ENCODE assay signal across 19 cellular contexts in the genomic region with DNA sequence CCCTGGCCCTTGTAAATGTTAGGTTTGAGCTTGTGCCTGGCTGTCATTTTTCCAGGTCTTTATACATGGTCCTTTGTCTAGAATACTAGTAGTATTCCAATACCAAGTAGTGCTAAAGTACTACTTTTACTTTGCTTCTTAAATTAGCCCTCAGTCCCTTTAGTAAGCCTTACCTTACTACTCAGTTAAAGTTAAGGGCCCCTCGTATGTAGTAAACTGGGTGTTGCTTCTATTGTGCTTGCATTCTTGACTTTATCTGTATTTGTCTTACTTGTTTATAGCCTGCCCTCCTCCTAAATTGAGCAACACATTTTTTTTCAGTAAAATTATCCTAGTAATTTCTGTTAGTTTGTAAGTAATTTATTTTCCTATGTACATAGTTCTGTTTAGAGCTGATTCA. TPM values are rescaled to one million over a fixed set of nuclear protein-coding genes. Genes with fewer than 3 reads are reported as not detected.
DNase-seq lines count a peak whose midpoint lies in the region; ATAC-seq, FAIRE-seq and TF ChIP-seq lines count a peak whose summit lies in the region.
"Had no signal": no experiment of that assay in that cellular context is flagged by ENCODE, and none has a peak within 500 bp of the region (broad histone marks: within the 10 kb centered on the region; RNA-seq: fewer than 3 reads in every experiment).

No MANE protein-coding gene starts in this region.

- no peak overlapping the region for H2AK5ac ChIP-seq in IMR-90 (ENCODE audit: low read depth, low read length)

- no TSS peak for BruUV-seq in IMR-90 (replicated peaks; lab: Mats Ljungman, UMichigan)

- H3K4me1 ChIP-seq in IMR-90 (ENCODE audit: control insufficient read depth, insufficient read depth, low read length) (peaks cover 2% of the 10 kb centered on the region; the same call in 1 of the 2 replicates), upper lobe of right lung (peaks cover 10% of the 10 kb centered on the region)
- H3K4me1 ChIP-seq: BLaER1 had no signal

- no peak overlapping the region for H4K8ac ChIP-seq in IMR-90 (ENCODE audit: low read depth in 2 of 2, low read length in 2 of 2)

- H3K18ac ChIP-seq in IMR-90 (ENCODE audit: low read depth, low read length), result no peak overlapping the region

- H4K91ac ChIP-seq in IMR-90 (ENCODE audit: insufficient read depth, low read depth, low read length), result no peak overlapping the region

- H3K9ac ChIP-seq in IMR-90 (ENCODE audit: low read depth, low read length), result no peak overlapping the region
- H3K9ac ChIP-seq: BLaER1 had no signal

- H3K4me2 ChIP-seq in IMR-90 (ENCODE audit: low read depth, low read length), result no peak overlapping the region
- H3K4me2 ChIP-seq: A549, BLaER1 had no signal

- TF ChIP-seq RAD21 in IMR-90 (IDR thresholded peaks at IDR 0.05; ENCODE audit: low read length), result no peak

- H3K36me3 ChIP-seq in IMR-90 (ENCODE audit: control insufficient read depth, insufficient read depth, low read length) (no peaks in the 10 kb centered on the region), upper lobe of right lung (peaks cover 9% of the 10 kb centered on the region)

- H3K23ac ChIP-seq in IMR-90 (ENCODE audit: low read depth, low read length), result no peak overlapping the region

- no peak overlapping the region for H3K4ac ChIP-seq in IMR-90 (ENCODE audit: low read depth, low read length)

- ATAC-seq in activated T-cell treated with anti-CD3 and anti-CD28 coated beads, Interleukin-2, amount 50 U/mL, for 72 hours (replicated peaks in 1 of 2), result no peak
- peak; percentile 21; the same call in 1 of the 2 replicates for ATAC-seq in IMR-90 (ENCODE audit: low read depth)
- no peak for ATAC-seq in upper lobe of right lung
- ATAC-seq: A549, HCT116 had no signal

- peaks cover 4% of the 10 kb centered on the region; the same call in 1 of the 2 replicates for H3K9me1 ChIP-seq in IMR-90 (ENCODE audit: insufficient read depth, low read length)

- no CpG with 5 or more reads among the region's 1 CpG for WGBS in IMR-90 (ENCODE audit: extremely low coverage in 2 of 2, insufficient read length in 1 of 2), 2 experiments

- no peak overlapping the region for H2AFZ ChIP-seq in IMR-90 (replicated peaks; ENCODE audit: low read length, poor library complexity)

- peak; percentile 27 for FAIRE-seq in islet of Langerhans (lab: Jason Lieb, UNC)
- FAIRE-seq: A549 had no signal

- H4K20me1 ChIP-seq in IMR-90 (ENCODE audit: insufficient read depth, low read length), result no peaks in the 10 kb centered on the region

- in situ Hi-C loops in IMR-90 (cut with MboI; ENCODE audit: low sequenced_read_pairs), result no loop called here

- intact Hi-C loops in IMR-90 (cut with micrococcal nuclease) (no loop called here), upper lobe of right lung (cut with DNase I) (no loop called here), posterior cingulate gyrus (cut with DNase I) (no loop called here)

- no peak overlapping the region for H3K4me3 Mint-ChIP-seq in activated T-cell treated with anti-CD3 and anti-CD28 coated beads, Interleukin-2, amount 50 U/mL, for 72 hours
- no peak overlapping the region for H3K4me3 Mint-ChIP-seq in activated T-cell treated with anti-CD3 and anti-CD28 coated beads, Interleukin-2, amount 50 U/mL, for 24 hours
- no peak overlapping the region for H3K4me3 Mint-ChIP-seq in progenitor cell of endocrine pancreas (ENCODE audit: low read depth)
- H3K4me3 Mint-ChIP-seq: CD14-positive monocyte; CD4-positive, alpha-beta memory T cell; HFFc6 had no signal

- H2BK120ac ChIP-seq in IMR-90 (ENCODE audit: low read depth, low read length), result no peak overlapping the region

- H3K27ac ChIP-seq in IMR-90 (ENCODE audit: insufficient read depth, low read length) (no peak overlapping the region), upper lobe of right lung (no peak overlapping the region)
- H3K27ac ChIP-seq: 22Rv1, A549, BLaER1 had no signal

- H3K9me3 Mint-ChIP-seq in activated T-cell treated with anti-CD3 and anti-CD28 coated beads, Interleukin-2, amount 50 U/mL, for 72 hours, result no peaks in the 10 kb centered on the region
- H3K9me3 Mint-ChIP-seq in activated T-cell treated with anti-CD3 and anti-CD28 coated beads, Interleukin-2, amount 50 U/mL, for 24 hours, result no peaks in the 10 kb centered on the region
- H3K9me3 Mint-ChIP-seq in progenitor cell of endocrine pancreas (ENCODE audit: low read depth), result no peaks in the 10 kb centered on the region
- H3K9me3 Mint-ChIP-seq: CD14-positive monocyte; CD4-positive, alpha-beta memory T cell; HFFc6 had no signal

- H3K9me3 ChIP-seq in IMR-90 (ENCODE audit: control insufficient read depth, insufficient read depth, low read length), result no peaks in the 10 kb centered on the region
- no peaks in the 10 kb centered on the region for H3K9me3 ChIP-seq in upper lobe of right lung
- H3K9me3 ChIP-seq: A549, BLaER1 had no signal

- dilution Hi-C loops in IMR-90 (cut with HindIII; ENCODE audit: low sequenced_read_pairs, unreplicated experiment), result no loop called here

- DNase-seq in activated T-cell treated with anti-CD3 and anti-CD28 coated beads, Interleukin-2, amount 50 U/mL, for 72 hours, result no peak
- DNase-seq in activated T-cell treated with anti-CD3 and anti-CD28 coated beads, Interleukin-2, amount 50 U/mL, for 24 hours, result no peak
- DNase-seq in IMR-90, result no peak
- no peak for DNase-seq in progenitor cell of endocrine pancreas (ENCODE audit: low spot score, unreplicated experiment)
- no peak for DNase-seq in upper lobe of right lung
- no peak for DNase-seq in posterior cingulate gyrus
- DNase-seq: CD4-positive, alpha-beta memory T cell; DMS153; DMS79 treated with DMSO at 0.1 percent for 48 hours; GF-D8; GOT3; H7; HFFc6 had no signal

- H3K36me3 Mint-ChIP-seq in activated T-cell treated with anti-CD3 and anti-CD28 coated beads, Interleukin-2, amount 50 U/mL, for 72 hours (ENCODE audit: insufficient read depth in 2 of 2), result peaks cover 2 to 3% of the 10 kb centered on the region in 2 donors
- H3K36me3 Mint-ChIP-seq in activated T-cell treated with anti-CD3 and anti-CD28 coated beads, Interleukin-2, amount 50 U/mL, for 24 hours (ENCODE audit: low read depth), result peaks cover 51% of the 10 kb centered on the region
- H3K36me3 Mint-ChIP-seq in progenitor cell of endocrine pancreas (ENCODE audit: insufficient read depth), result peaks cover 9% of the 10 kb centered on the region

- CTCF ChIA-PET in IMR-90 (lab: Yijun Ruan, JAX), result interaction anchor here (1.5 kb wide), 1 partner anchor 33 kb away, joined by 3 read pairs; a partner anchor contains a TSS

- H4K5ac ChIP-seq in IMR-90 (ENCODE audit: low read depth, low read length), result no peak overlapping the region

- H2BK15ac ChIP-seq in IMR-90 (ENCODE audit: low read depth, low read length), result no peak overlapping the region

- peaks cover 0 to 4% of the 10 kb centered on the region in 2 experiments; a peak in 2 of 4 replicates for H3K79me1 ChIP-seq in IMR-90 (ENCODE audit: low read depth in 1 of 2, low read length in 2 of 2)

- no peak overlapping the region for H2BK20ac ChIP-seq in IMR-90 (ENCODE audit: low read depth, low read length)

- H3K14ac ChIP-seq in IMR-90 (replicated peaks; ENCODE audit: low read depth, low read length), result no peak overlapping the region

- H2AK9ac ChIP-seq in IMR-90 (replicated peaks; ENCODE audit: low read depth, low read length, poor library complexity), result no peak overlapping the region

- POLR2A ChIA-PET in IMR-90 (lab: Charles Lee; ENCODE audit: unreplicated experiment), result no interaction called here

- no peaks in the 10 kb centered on the region for H3K27me3 Mint-ChIP-seq in activated T-cell treated with anti-CD3 and anti-CD28 coated beads, Interleukin-2, amount 50 U/mL, for 72 hours (ENCODE audit: low read depth)
- H3K27me3 Mint-ChIP-seq in activated T-cell treated with anti-CD3 and anti-CD28 coated beads, Interleukin-2, amount 50 U/mL, for 24 hours, result no peaks in the 10 kb centered on the region
- H3K27me3 Mint-ChIP-seq in progenitor cell of endocrine pancreas, result no peaks in the 10 kb centered on the region
- H3K27me3 Mint-ChIP-seq: CD4-positive, alpha-beta memory T cell had no signal

- H3K56ac ChIP-seq in IMR-90 (ENCODE audit: extremely low read depth, insufficient read depth, low read length), result no peak overlapping the region

- peak overlapping the region; percentile 46 for H3K27ac Mint-ChIP-seq in activated T-cell treated with anti-CD3 and anti-CD28 coated beads, Interleukin-2, amount 50 U/mL, for 72 hours
- no peak overlapping the region for H3K27ac Mint-ChIP-seq in activated T-cell treated with anti-CD3 and anti-CD28 coated beads, Interleukin-2, amount 50 U/mL, for 24 hours
- H3K27ac Mint-ChIP-seq in progenitor cell of endocrine pancreas, result peak overlapping the region; percentile 6
- H3K27ac Mint-ChIP-seq: CD14-positive monocyte; CD4-positive, alpha-beta memory T cell; HFFc6 had no signal

- H3K4me3 ChIP-seq in IMR-90 (ENCODE audit: insufficient read depth, low read depth, low read length) (no peak overlapping the region), upper lobe of right lung (no peak overlapping the region)
- H3K4me3 ChIP-seq: A549, BLaER1 had no signal

- no peaks in the 10 kb centered on the region for H3K27me3 ChIP-seq in IMR-90 (ENCODE audit: control insufficient read depth, insufficient read depth, low read length)
- H3K27me3 ChIP-seq in upper lobe of right lung, result no peaks in the 10 kb centered on the region
- H3K27me3 ChIP-seq: BLaER1 had no signal

- H3K4me1 Mint-ChIP-seq in activated T-cell treated with anti-CD3 and anti-CD28 coated beads, Interleukin-2, amount 50 U/mL, for 72 hours (ENCODE audit: low read depth), result peaks cover under 1% of the 10 kb centered on the region
- peaks cover 9% of the 10 kb centered on the region for H3K4me1 Mint-ChIP-seq in activated T-cell treated with anti-CD3 and anti-CD28 coated beads, Interleukin-2, amount 50 U/mL, for 24 hours (ENCODE audit: low read depth)
- peaks cover 23% of the 10 kb centered on the region for H3K4me1 Mint-ChIP-seq in progenitor cell of endocrine pancreas (ENCODE audit: low read depth)

- H2BK5ac ChIP-seq in IMR-90 (ENCODE audit: low read depth, low read length, poor library complexity, severe bottlenecking), result no peak overlapping the region

- TF ChIP-seq POLR2A in IMR-90 (IDR thresholded peaks at IDR 0.05; ENCODE audit: low read depth, low read length), result no peak

- no peak for TF ChIP-seq CTCF in IMR-90 (conservative IDR thresholded peaks at IDR 0.05; ENCODE audit: low read depth, low read length)
- TF ChIP-seq CTCF in progenitor cell of endocrine pancreas (IDR thresholded peaks at IDR 0.05; ENCODE audit: unreplicated experiment), result no peak
- TF ChIP-seq CTCF in upper lobe of right lung (IDR thresholded peaks at IDR 0.05), result no peak

RNA-seq across cellular contexts. Expression of a gene that starts 25.2 kb away (rescaled TPM):
- total RNA-seq in activated T-cell treated with anti-CD3 and anti-CD28 coated beads, Interleukin-2, amount 50 U/mL, for 72 hours, result 10 to 100 TPM; 28.7 to 31.1 TPM
- 22.8 and 29.4 TPM in 2 replicates for total RNA-seq in IMR-90 (2012; rRNA removed)
- 11.2 and 13.0 TPM in 2 replicates for polyA plus RNA-seq in IMR-90 (2012; rRNA removed)
- polyA plus RNA-seq in IMR-90 (2012; cell fraction: cytosol; rRNA removed), result 2.3 and 2.4 TPM in 2 replicates
- 0.94 and 6.4 TPM in 2 replicates for polyA plus RNA-seq in IMR-90 (2012; cell fraction: nucleus; rRNA removed; ENCODE audit: low replicate concordance)
- total RNA-seq in progenitor cell of endocrine pancreas, result 106 and 117 TPM in 2 replicates
- 39.2 TPM for total RNA-seq in upper lobe of right lung

RNA-seq across cellular contexts. Expression of a gene that starts 33.2 kb away (rescaled TPM):
- 10 to 100 TPM; 15.1 to 15.7 TPM for total RNA-seq in activated T-cell treated with anti-CD3 and anti-CD28 coated beads, Interleukin-2, amount 50 U/mL, for 72 hours
- 3.9 and 5.8 TPM in 2 replicates for total RNA-seq in IMR-90 (2012; rRNA removed)
- polyA plus RNA-seq in IMR-90 (2012; rRNA removed), result 2.4 and 3.3 TPM in 2 replicates
- polyA plus RNA-seq in IMR-90 (2012; cell fraction: cytosol; rRNA removed), result 1.1 and 1.3 TPM in 2 replicates
- polyA plus RNA-seq in IMR-90 (2012; cell fraction: nucleus; rRNA removed; ENCODE audit: low replicate concordance), result 1.6 and 2.5 TPM in 2 replicates
- total RNA-seq in progenitor cell of endocrine pancreas, result 14.1 and 15.0 TPM in 2 replicates
- total RNA-seq in upper lobe of right lung, result 13.5 TPM
